Comparison of ENCODE assay signal across 2 cellular contexts in the genomic region with DNA sequence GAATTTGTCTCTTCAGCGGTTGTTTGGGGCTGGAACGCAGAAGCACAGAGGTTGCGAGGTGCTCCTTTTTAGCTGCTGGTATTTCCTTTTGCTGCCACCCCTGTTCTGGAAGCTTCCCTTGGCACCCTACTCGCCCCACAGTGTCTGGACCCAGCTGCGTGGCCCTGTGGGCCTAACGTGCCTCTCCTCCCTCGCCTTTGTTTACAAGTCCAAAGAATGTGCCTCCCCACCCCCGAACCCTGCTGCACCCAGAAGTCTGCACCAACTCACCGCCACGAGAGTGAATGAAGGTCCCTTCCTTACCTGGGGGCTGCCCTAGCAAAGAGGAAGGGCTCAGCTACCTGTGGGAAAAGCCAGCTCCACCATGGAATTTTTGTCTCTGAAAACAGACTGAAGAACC.
TF ChIP-seq lines count a peak whose summit lies in the region.

No MANE protein-coding gene starts in this region.

TF ChIP-seq in H1, 55 proteins besides CTCF, POLR2A, EP300 and RAD21 (continued from another document):
- TF ChIP-seq SIRT6 (IDR thresholded peaks at IDR 0.05; ENCODE audit: low read length) (no peak), TCF12 (IDR thresholded peaks at IDR 0.05; ENCODE audit: low read depth, low read length) (no peak), TEAD4 (IDR thresholded peaks at IDR 0.05; ENCODE audit: low read depth, low read length) (peak; percentile 56; the same call in 1 of the 2 replicates), TAF7 (optimal IDR thresholded peaks at IDR 0.05; ENCODE audit: borderline replicate concordance, low read depth, low read length) (no peak)

TF ChIP-seq in SK-N-SH treated with all-trans-retinoic acid at 6 μM for 48 hours, 23 proteins besides CTCF, POLR2A, EP300 and RAD21 (continued from another document):
- TF ChIP-seq, protein P1, sequence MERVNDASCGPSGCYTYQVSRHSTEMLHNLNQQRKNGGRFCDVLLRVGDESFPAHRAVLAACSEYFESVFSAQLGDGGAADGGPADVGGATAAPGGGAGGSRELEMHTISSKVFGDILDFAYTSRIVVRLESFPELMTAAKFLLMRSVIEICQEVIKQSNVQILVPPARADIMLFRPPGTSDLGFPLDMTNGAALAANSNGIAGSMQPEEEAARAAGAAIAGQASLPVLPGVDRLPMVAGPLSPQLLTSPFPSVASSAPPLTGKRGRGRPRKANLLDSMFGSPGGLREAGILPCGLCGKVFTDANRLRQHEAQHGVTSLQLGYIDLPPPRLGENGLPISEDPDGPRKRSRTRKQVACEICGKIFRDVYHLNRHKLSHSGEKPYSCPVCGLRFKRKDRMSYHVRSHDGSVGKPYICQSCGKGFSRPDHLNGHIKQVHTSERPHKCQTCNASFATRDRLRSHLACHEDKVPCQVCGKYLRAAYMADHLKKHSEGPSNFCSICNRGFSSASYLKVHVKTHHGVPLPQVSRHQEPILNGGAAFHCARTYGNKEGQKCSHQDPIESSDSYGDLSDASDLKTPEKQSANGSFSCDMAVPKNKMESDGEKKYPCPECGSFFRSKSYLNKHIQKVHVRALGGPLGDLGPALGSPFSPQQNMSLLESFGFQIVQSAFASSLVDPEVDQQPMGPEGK (CRISPR knock-in tag; IDR thresholded peaks at IDR 0.05; ENCODE audit: borderline replicate concordance): no peak
- no peak for TF ChIP-seq OSR1 (CRISPR knock-in tag; IDR thresholded peaks at IDR 0.05)
